Comparison of ENCODE assay signal across 2 cellular contexts in the genomic region with DNA sequence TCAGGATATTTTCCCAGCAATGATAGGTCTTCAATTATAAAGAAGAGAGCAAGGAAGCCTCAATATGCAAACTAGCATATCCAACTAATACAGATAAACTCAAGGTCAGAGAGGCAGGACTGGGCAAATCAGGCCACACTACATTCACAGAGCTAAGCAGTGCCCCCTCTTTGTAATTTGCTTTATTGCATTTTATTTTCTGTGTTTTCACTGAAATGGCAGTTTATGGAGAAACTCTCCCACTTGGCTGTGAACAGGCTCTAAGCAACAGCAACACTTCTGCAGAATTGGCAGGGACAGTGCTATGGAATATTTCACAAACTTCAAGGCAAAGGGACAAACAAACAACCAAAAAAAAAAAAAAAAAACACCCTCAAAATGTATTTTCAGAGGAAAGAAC.
TF ChIP-seq lines count a peak whose summit lies in the region.

No MANE protein-coding gene starts in this region.

TF ChIP-seq in HCT116, 20 proteins besides CTCF, POLR2A, EP300 and RAD21 (continued from another document):
- TF ChIP-seq, protein P1, sequence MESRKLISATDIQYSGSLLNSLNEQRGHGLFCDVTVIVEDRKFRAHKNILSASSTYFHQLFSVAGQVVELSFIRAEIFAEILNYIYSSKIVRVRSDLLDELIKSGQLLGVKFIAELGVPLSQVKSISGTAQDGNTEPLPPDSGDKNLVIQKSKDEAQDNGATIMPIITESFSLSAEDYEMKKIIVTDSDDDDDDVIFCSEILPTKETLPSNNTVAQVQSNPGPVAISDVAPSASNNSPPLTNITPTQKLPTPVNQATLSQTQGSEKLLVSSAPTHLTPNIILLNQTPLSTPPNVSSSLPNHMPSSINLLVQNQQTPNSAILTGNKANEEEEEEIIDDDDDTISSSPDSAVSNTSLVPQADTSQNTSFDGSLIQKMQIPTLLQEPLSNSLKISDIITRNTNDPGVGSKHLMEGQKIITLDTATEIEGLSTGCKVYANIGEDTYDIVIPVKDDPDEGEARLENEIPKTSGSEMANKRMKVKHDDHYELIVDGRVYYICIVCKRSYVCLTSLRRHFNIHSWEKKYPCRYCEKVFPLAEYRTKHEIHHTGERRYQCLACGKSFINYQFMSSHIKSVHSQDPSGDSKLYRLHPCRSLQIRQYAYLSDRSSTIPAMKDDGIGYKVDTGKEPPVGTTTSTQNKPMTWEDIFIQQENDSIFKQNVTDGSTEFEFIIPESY (IDR thresholded peaks at IDR 0.05; ENCODE audit: extremely low read depth, insufficient replicate concordance, low read length): no peak
- TF ChIP-seq TCF7L2 (IDR thresholded peaks at IDR 0.05; ENCODE audit: borderline replicate concordance, extremely low read depth, insufficient read depth, insufficient read length): no peak
TF ChIP-seq in HCT116: peak in this region for 0.

TF ChIP-seq in SK-N-SH treated with all-trans-retinoic acid at 6 μM for 48 hours, 23 proteins besides CTCF, POLR2A, EP300 and RAD21 (continued from another document):
- TF ChIP-seq, protein P2, sequence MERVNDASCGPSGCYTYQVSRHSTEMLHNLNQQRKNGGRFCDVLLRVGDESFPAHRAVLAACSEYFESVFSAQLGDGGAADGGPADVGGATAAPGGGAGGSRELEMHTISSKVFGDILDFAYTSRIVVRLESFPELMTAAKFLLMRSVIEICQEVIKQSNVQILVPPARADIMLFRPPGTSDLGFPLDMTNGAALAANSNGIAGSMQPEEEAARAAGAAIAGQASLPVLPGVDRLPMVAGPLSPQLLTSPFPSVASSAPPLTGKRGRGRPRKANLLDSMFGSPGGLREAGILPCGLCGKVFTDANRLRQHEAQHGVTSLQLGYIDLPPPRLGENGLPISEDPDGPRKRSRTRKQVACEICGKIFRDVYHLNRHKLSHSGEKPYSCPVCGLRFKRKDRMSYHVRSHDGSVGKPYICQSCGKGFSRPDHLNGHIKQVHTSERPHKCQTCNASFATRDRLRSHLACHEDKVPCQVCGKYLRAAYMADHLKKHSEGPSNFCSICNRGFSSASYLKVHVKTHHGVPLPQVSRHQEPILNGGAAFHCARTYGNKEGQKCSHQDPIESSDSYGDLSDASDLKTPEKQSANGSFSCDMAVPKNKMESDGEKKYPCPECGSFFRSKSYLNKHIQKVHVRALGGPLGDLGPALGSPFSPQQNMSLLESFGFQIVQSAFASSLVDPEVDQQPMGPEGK (CRISPR knock-in tag; IDR thresholded peaks at IDR 0.05; ENCODE audit: borderline replicate concordance): no peak
- no peak for TF ChIP-seq TSHZ2 (CRISPR knock-in tag; IDR thresholded peaks at IDR 0.05)
- no peak for TF ChIP-seq OSR1 (CRISPR knock-in tag; IDR thresholded peaks at IDR 0.05)
- TF ChIP-seq TOX (CRISPR knock-in tag; IDR thresholded peaks at IDR 0.05; ENCODE audit: borderline replicate concordance): no peak
- no peak for TF ChIP-seq POU6F1 (CRISPR knock-in tag; IDR thresholded peaks at IDR 0.05; ENCODE audit: borderline replicate concordance, low read depth)
- no peak for TF ChIP-seq CREB5 (CRISPR knock-in tag; IDR thresholded peaks at IDR 0.05; ENCODE audit: low read depth)
- TF ChIP-seq ZNF70 (CRISPR knock-in tag; IDR thresholded peaks at IDR 0.05): no peak
- TF ChIP-seq ZNF565 (CRISPR knock-in tag; conservative IDR thresholded peaks at IDR 0.05; ENCODE audit: low read depth): no peak
- TF ChIP-seq ESRRG (CRISPR knock-in tag; IDR thresholded peaks at IDR 0.05): no peak
- TF ChIP-seq ZFP3 (CRISPR knock-in tag; IDR thresholded peaks at IDR 0.05): no peak
- TF ChIP-seq BACH2 (CRISPR knock-in tag; IDR thresholded peaks at IDR 0.05; ENCODE audit: borderline replicate concordance): no peak
- no peak for TF ChIP-seq ISL1 (CRISPR knock-in tag; IDR thresholded peaks at IDR 0.05)
